In the genomic region with DNA sequence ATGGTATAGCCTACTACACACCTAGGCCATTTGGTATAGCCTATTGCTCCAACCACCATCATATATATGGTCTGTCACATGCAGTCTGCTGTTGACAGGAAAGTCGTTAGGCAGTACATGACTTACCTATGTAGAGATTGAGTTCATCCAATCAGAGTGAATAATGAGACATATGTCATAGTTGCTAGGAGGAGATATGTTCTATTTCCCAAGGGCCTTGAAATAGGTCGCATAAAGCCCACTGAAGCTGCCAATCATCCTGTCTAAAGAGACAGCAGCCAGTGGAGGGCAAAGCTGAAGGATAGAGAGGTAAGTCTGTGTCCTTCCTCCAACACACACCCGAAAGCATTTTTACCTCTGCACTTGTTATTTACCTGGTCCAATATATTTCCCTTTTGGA, we compare ENCODE assay signal across 8 cellular contexts.
DNase-seq lines count a peak whose midpoint lies in the region; ATAC-seq lines count a peak whose summit lies in the region.
"Had no signal": no experiment of that assay in that cellular context is flagged by ENCODE, and none has a peak within 500 bp of the region (broad histone marks: within the 10 kb centered on the region; RNA-seq: fewer than 3 reads in every experiment).

No MANE protein-coding gene starts in this region.

- DNase-seq in NCI-H526 (lab: John Stamatoyannopoulos, UW) = peak; percentile 24 to 48
- DNase-seq in iPS-NIHi11 (ENCODE audit: low spot score) = peak; percentile 29
- no peak for DNase-seq in activated CD4-positive, alpha-beta T cell treated with anti-CD3 and anti-CD28 coated beads, Interleukin-2, amount 50 U/mL, for 48 hours
- DNase-seq in Ammon's horn (ENCODE audit: low spot score) = no peak
- DNase-seq: stimulated activated CD4-positive, alpha-beta T cell treated with anti-CD3 and anti-CD28 coated beads, Interleukin-1b, Interleukin-23, amount 100 ng/mL, for 48 hours had no signal

- ATAC-seq in GM18867 (IDR thresholded peaks at IDR 0.05; ENCODE audit: unreplicated experiment) (peak; percentile 100), HG02763 (IDR thresholded peaks at IDR 0.05; ENCODE audit: unreplicated experiment) (peak; percentile 77), HG03139 (IDR thresholded peaks at IDR 0.05; ENCODE audit: unreplicated experiment) (no peak)

Comparison
In these comparisons a context has a peak if more than half of its experiments do, and no peak if none do; other contexts are left out.
1. DNase-seq: peak in NCI-H526 (2 of 2) and iPS-NIHi11 (single experiment); none in activated CD4-positive, alpha-beta T cell treated with anti-CD3 and anti-CD28 coated beads, Interleukin-2, amount 50 U/mL, for 48 hours (0 of 2) and Ammon's horn (single experiment).